In the genomic region with DNA sequence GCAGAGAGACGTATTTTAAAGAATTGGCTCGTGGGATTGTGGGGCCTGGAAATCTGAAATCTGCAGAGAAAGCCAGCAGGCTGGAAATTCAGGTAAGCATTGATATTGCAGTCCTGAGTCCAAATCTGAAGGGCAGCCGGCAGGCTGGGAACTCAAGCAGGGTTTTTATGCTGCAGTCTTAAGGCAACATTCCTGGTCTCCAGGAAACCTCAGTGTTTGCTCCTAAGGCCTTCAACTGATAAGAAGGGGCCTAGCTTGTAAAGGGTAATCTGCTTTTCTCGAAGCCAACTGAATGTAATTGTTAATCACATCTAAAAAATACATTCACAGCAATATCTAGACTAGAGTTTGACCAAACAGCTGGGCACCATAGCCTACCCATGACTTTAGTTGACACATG, we compare ENCODE assay signal across 24 cellular contexts.
DNase-seq lines count a peak whose midpoint lies in the region; ATAC-seq, FAIRE-seq and TF ChIP-seq lines count a peak whose summit lies in the region.
"Had no signal": no experiment of that assay in that cellular context is flagged by ENCODE, and none has a peak within 500 bp of the region (broad histone marks: within the 10 kb centered on the region; RNA-seq: fewer than 3 reads in every experiment).

No MANE protein-coding gene starts in this region.

- no peaks in the 10 kb centered on the region for H3K9me3 ChIP-seq in astrocyte (ENCODE audit: insufficient read depth, low read depth, low read length)
- no peaks in the 10 kb centered on the region for H3K9me3 ChIP-seq in hepatocyte (ENCODE audit: low read depth)
- peaks cover 4% of the 10 kb centered on the region for H3K9me3 ChIP-seq in mesodermal cell (ENCODE audit: control insufficient read depth, low read length)
- H3K9me3 ChIP-seq in spleen = no peaks in the 10 kb centered on the region
- H3K9me3 ChIP-seq: A549, breast epithelium had no signal

- ATAC-seq in HG03139 (IDR thresholded peaks at IDR 0.05; ENCODE audit: unreplicated experiment) (no peak), GM18858 (IDR thresholded peaks at IDR 0.05; ENCODE audit: unreplicated experiment) (no peak)
- ATAC-seq: A549; activated T-cell treated with anti-CD3 and anti-CD28 coated beads, Interleukin-2, amount 50 U/mL, for 4 hours; CD8-positive, alpha-beta T cell; sciatic nerve; SK-N-SH treated with all-trans-retinoic acid at 6 μM for 48 hours had no signal

- intact Hi-C loops in spleen (cut with DNase I; ENCODE audit: low total_unique reads) = no loop called here

- no peaks in the 10 kb centered on the region for H3K79me2 ChIP-seq in astrocyte (ENCODE audit: insufficient read depth, low read length)
- no peaks in the 10 kb centered on the region for H3K79me2 ChIP-seq in hepatocyte

- H3K9me2 ChIP-seq in hepatocyte (replicated peaks; ENCODE audit: insufficient read depth) = no peaks in the 10 kb centered on the region

- H3K4me2 ChIP-seq in astrocyte (ENCODE audit: low read length) (no peak overlapping the region), hepatocyte (peak overlapping the region; percentile 41)
- H3K4me2 ChIP-seq: A549 had no signal

- TF ChIP-seq CTCF in astrocyte (IDR thresholded peaks at IDR 0.05; ENCODE audit: insufficient read depth, low read depth, low read length) (no peak), hepatocyte (IDR thresholded peaks at IDR 0.05; ENCODE audit: poor library complexity) (no peak), spleen (IDR thresholded peaks at IDR 0.05 in 8 of 11, conservative IDR thresholded peaks at IDR 0.05 in 3 of 11) (no peak)

- H3K36me3 Mint-ChIP-seq in astrocyte (ENCODE audit: low read depth, unreplicated experiment) = no peaks in the 10 kb centered on the region
- H3K36me3 Mint-ChIP-seq: CD8-positive, alpha-beta T cell had no signal

- H2AFZ ChIP-seq in astrocyte (ENCODE audit: low read depth, low read length) (no peak overlapping the region), hepatocyte (no peak overlapping the region)

- H3K27ac Mint-ChIP-seq in astrocyte (ENCODE audit: unreplicated experiment) = peak overlapping the region; percentile 83
- H3K27ac Mint-ChIP-seq: CD8-positive, alpha-beta T cell had no signal

- no peaks in the 10 kb centered on the region for H3K27me3 Mint-ChIP-seq in astrocyte (ENCODE audit: low read depth, unreplicated experiment)

- no peak overlapping the region for H3K9ac ChIP-seq in astrocyte (ENCODE audit: low read length)

- H3K9me3 Mint-ChIP-seq in astrocyte (ENCODE audit: unreplicated experiment) = no peaks in the 10 kb centered on the region
- H3K9me3 Mint-ChIP-seq: activated T-cell treated with anti-CD3 and anti-CD28 coated beads, Interleukin-2, amount 50 U/mL, for 4 hours; CD8-positive, alpha-beta T cell had no signal

- H3K36me3 ChIP-seq in astrocyte (ENCODE audit: insufficient read depth, low read length) (no peaks in the 10 kb centered on the region), hepatocyte (replicated peaks; ENCODE audit: insufficient read depth, low read depth) (no peaks in the 10 kb centered on the region), mesodermal cell (ENCODE audit: control insufficient read depth, insufficient read depth, low read length) (no peaks in the 10 kb centered on the region), spleen (no peaks in the 10 kb centered on the region)
- H3K36me3 ChIP-seq: breast epithelium had no signal

- no peaks in the 10 kb centered on the region for H4K20me1 ChIP-seq in astrocyte (ENCODE audit: insufficient read depth, low read length)
- H4K20me1 ChIP-seq in hepatocyte (ENCODE audit: insufficient read depth, poor library complexity, severe bottlenecking) = no peaks in the 10 kb centered on the region

- peak; percentile 23 for DNase-seq in EH (ENCODE audit: low read depth)
- DNase-seq in astrocyte (ENCODE audit: low read depth) = peak; percentile 72
- peak; percentile 75 for DNase-seq in hepatocyte (ENCODE audit: low spot score)
- DNase-seq in globus pallidus (ENCODE audit: low spot score) = no peak
- no peak for DNase-seq in spleen
- DNase-seq: activated CD4-positive, alpha-beta T cell treated with anti-CD3 and anti-CD28 coated beads for 4 hours; activated T-cell treated with anti-CD3 and anti-CD28 coated beads, Interleukin-2, amount 50 U/mL, for 4 hours; CD8-positive, alpha-beta T cell; DMS53; H7; Kasumi-1; NCI-H1694; OCI-M1; posterior cingulate gyrus; T-helper 2 cell had no signal

- TF ChIP-seq POLR2A in spleen (IDR thresholded peaks at IDR 0.05) = no peak

- FAIRE-seq in astrocyte (lab: Jason Lieb, UNC) = no peak
- FAIRE-seq: A549, urothelium cell line had no signal

- H3K4me3 ChIP-seq in astrocyte (ENCODE audit: insufficient read depth, low read depth, low read length) (no peak overlapping the region), hepatocyte (no peak overlapping the region), mesodermal cell (ENCODE audit: extremely low read depth, insufficient read depth, low read length, poor library complexity, severe bottlenecking) (no peak overlapping the region), spleen (no peak overlapping the region)
- H3K4me3 ChIP-seq: A549, breast epithelium, coronary artery had no signal

- H3K4me3 Mint-ChIP-seq in astrocyte (ENCODE audit: unreplicated experiment) = no peak overlapping the region
- H3K4me3 Mint-ChIP-seq: activated T-cell treated with anti-CD3 and anti-CD28 coated beads, Interleukin-2, amount 50 U/mL, for 4 hours; CD8-positive, alpha-beta T cell had no signal

- peaks cover 48% of the 10 kb centered on the region for H3K4me1 Mint-ChIP-seq in astrocyte (ENCODE audit: low read depth, unreplicated experiment)

- H3K27me3 ChIP-seq in astrocyte (ENCODE audit: insufficient read depth, low read length) = no peaks in the 10 kb centered on the region
- H3K27me3 ChIP-seq in hepatocyte = no peaks in the 10 kb centered on the region
- peaks cover 0 to 3% (median 0%) of the 10 kb centered on the region in 7 donors for H3K27me3 ChIP-seq in spleen (replicated peaks in 1 of 7)
- H3K27me3 ChIP-seq: breast epithelium had no signal

- H3K27ac ChIP-seq in astrocyte (ENCODE audit: low read depth, low read length) = no peak overlapping the region
- peak overlapping the region; percentile 64 for H3K27ac ChIP-seq in hepatocyte
- peak overlapping the region; percentile 92 for H3K27ac ChIP-seq in mesodermal cell (ENCODE audit: low read depth, low read length, severe bottlenecking)
- H3K27ac ChIP-seq in spleen = no peak overlapping the region
- H3K27ac ChIP-seq: A549, breast epithelium, coronary artery had no signal

- H3K4me1 ChIP-seq in astrocyte (ENCODE audit: insufficient read depth, low read length) = peaks cover 36% of the 10 kb centered on the region
- H3K4me1 ChIP-seq in hepatocyte (ENCODE audit: insufficient read depth) = peaks cover 28% of the 10 kb centered on the region
- H3K4me1 ChIP-seq in mesodermal cell (ENCODE audit: control insufficient read depth, insufficient read depth, low read length, poor library complexity, severe bottlenecking) = peaks cover 46% of the 10 kb centered on the region
- H3K4me1 ChIP-seq in spleen = no peaks in the 10 kb centered on the region
- H3K4me1 ChIP-seq: A549, breast epithelium had no signal

- WGBS in hepatocyte (ENCODE audit: low lambda C conversion rate, missing lambda C conversion rate) = 31% methylated on average over 4 of the region's 4 CpGs
- 58 to 75% methylated on average over 1 to 2 of the region's 4 CpGs for WGBS in mesodermal cell (ENCODE audit: insufficient coverage in 2 of 2), 2 experiments
- WGBS in spleen, 5 donors = 69 to 79% (median 77%) methylated on average over 4 of the region's 4 CpGs

Comparison
In these comparisons a context has a peak if more than half of its experiments do, and no peak if none do; other contexts are left out.
1. DNase-seq: peak in EH (single experiment), astrocyte (single experiment) and hepatocyte (single experiment); none in globus pallidus (single experiment) and spleen (single experiment).
2. H3K27ac ChIP-seq: peak in hepatocyte (single experiment) and mesodermal cell (single experiment); none in astrocyte (single experiment) and spleen (0 of 8).